Comparison of ENCODE assay signal across 10 cellular contexts in genomic region chr10:16519908-16520861, GRCh38. TPM values are rescaled to one million over a fixed set of nuclear protein-coding genes. Genes with fewer than 3 reads are reported as not detected.
DNase-seq lines count a peak whose midpoint lies in the region; ATAC-seq and TF ChIP-seq lines count a peak whose summit lies in the region.
"Had no signal": no experiment of that assay in that cellular context is flagged by ENCODE, and none has a peak within 500 bp of the region (broad histone marks: within the 10 kb centered on the region; RNA-seq: fewer than 3 reads in every experiment).

No MANE protein-coding gene starts in this region.

- H2AFZ ChIP-seq in PC-9 = no peak overlapping the region

- H3K9me2 ChIP-seq in PC-9 (ENCODE audit: insufficient read depth) = no peaks in the 10 kb centered on the region

- H3K4me3 ChIP-seq in GM08714 (ENCODE audit: low read length) (peak overlapping the region; percentile 47; the same call in 1 of the 2 replicates), HL-60 (replicated peaks; ENCODE audit: insufficient read depth, low read length) (peak overlapping the region; percentile 28; the same call in 1 of the 2 replicates), retinal pigment epithelial cell (ENCODE audit: low read length) (peak overlapping the region; percentile 17), PC-9 (no peak overlapping the region)
- peak overlapping the region; percentile 42 for H3K4me3 ChIP-seq in effector memory CD4-positive, alpha-beta T cell (ENCODE audit: insufficient read depth, low read depth, low read length, poor library complexity, severe bottlenecking)

- H3K9me3 ChIP-seq in effector memory CD4-positive, alpha-beta T cell (ENCODE audit: control insufficient read depth, low read length) = no peaks in the 10 kb centered on the region
- no peaks in the 10 kb centered on the region for H3K9me3 ChIP-seq in PC-9 (ENCODE audit: insufficient read depth, low read depth)

- no peak overlapping the region for H3K4me2 ChIP-seq in PC-9
- H3K4me2 ChIP-seq: KMS-11 had no signal

- intact Hi-C loops in PC-9 (cut with micrococcal nuclease; ENCODE audit: unreplicated experiment) = no loop called here

- TF ChIP-seq CTCF in HL-60 (IDR thresholded peaks at IDR 0.05; ENCODE audit: insufficient read depth, low read length) (no peak), retinal pigment epithelial cell (conservative IDR thresholded peaks at IDR 0.05; ENCODE audit: low read depth, low read length) (no peak), PC-9 (conservative IDR thresholded peaks at IDR 0.05) (no peak)

- H3K27ac ChIP-seq in HL-60 (replicated peaks) = no peak overlapping the region
- no peak overlapping the region for H3K27ac ChIP-seq in effector memory CD4-positive, alpha-beta T cell (ENCODE audit: insufficient read depth, low read length, poor library complexity, severe bottlenecking)
- H3K27ac ChIP-seq in PC-9 = no peak overlapping the region
- H3K27ac ChIP-seq: epithelial cell of prostate, KMS-11 had no signal

- no peaks in the 10 kb centered on the region for H3K36me3 ChIP-seq in effector memory CD4-positive, alpha-beta T cell (ENCODE audit: control insufficient read depth, insufficient read depth, low read length)
- H3K36me3 ChIP-seq in PC-9 (ENCODE audit: low read depth) = no peaks in the 10 kb centered on the region

- H3F3A ChIP-seq in PC-9 (ENCODE audit: insufficient read depth, low read depth) = no peaks in the 10 kb centered on the region

- H3K4me1 ChIP-seq in effector memory CD4-positive, alpha-beta T cell (ENCODE audit: control insufficient read depth, insufficient read depth, low read length, poor library complexity, severe bottlenecking) = peaks cover 14% of the 10 kb centered on the region
- no peaks in the 10 kb centered on the region for H3K4me1 ChIP-seq in PC-9 (replicated peaks; ENCODE audit: insufficient read depth)

- CTCF ChIA-PET in PC-9 (lab: Charles Lee) = interaction anchor here (0.6 kb wide), 1 partner anchor 96 kb away, joined by 6 read pairs; no protein-coding TSS in a partner anchor

- no TSS peak for BruUV-seq in PC-9 (replicated peaks; lab: Mats Ljungman, UMichigan)

- H4K20me1 ChIP-seq in PC-9 (ENCODE audit: insufficient read depth) = no peaks in the 10 kb centered on the region

- H3K79me2 ChIP-seq in PC-9 (ENCODE audit: low read depth) = no peaks in the 10 kb centered on the region

- POLR2A ChIA-PET in PC-9 (lab: Charles Lee; ENCODE audit: unreplicated experiment) = no interaction called here

- H3K27me3 ChIP-seq in HL-60 (ENCODE audit: insufficient read depth, poor library complexity, severe bottlenecking) = no peaks in the 10 kb centered on the region
- H3K27me3 ChIP-seq in effector memory CD4-positive, alpha-beta T cell (replicated peaks; ENCODE audit: control insufficient read depth, insufficient read depth, low read length, poor library complexity, severe bottlenecking) = peaks cover 5% of the 10 kb centered on the region
- H3K27me3 ChIP-seq in PC-9 (ENCODE audit: insufficient read depth, low read depth) = no peaks in the 10 kb centered on the region

- no peak for DNase-seq in HL-60 (ENCODE audit: low read depth in 1 of 2, low spot score in 1 of 2)
- no peak for DNase-seq in effector memory CD4-positive, alpha-beta T cell
- DNase-seq in retinal pigment epithelial cell (ENCODE audit: low read depth) = no peak
- no peak for DNase-seq in NCI-H2196 (lab: John Stamatoyannopoulos, UW; ENCODE audit: unreplicated experiment)
- no peak for DNase-seq in PC-9
- DNase-seq in CD1c-positive myeloid dendritic cell (ENCODE audit: extremely low spot score) = no peak

- ATAC-seq in GM21360 (IDR thresholded peaks at IDR 0.05; ENCODE audit: unreplicated experiment) = peak; percentile 32

RNA-seq across cellular contexts. Expression of gene C1QL3, which starts 1.5 kb away (rescaled TPM):
- total RNA-seq in PC-9 (2021) = not detected in 2 replicates
